In the genomic region with DNA sequence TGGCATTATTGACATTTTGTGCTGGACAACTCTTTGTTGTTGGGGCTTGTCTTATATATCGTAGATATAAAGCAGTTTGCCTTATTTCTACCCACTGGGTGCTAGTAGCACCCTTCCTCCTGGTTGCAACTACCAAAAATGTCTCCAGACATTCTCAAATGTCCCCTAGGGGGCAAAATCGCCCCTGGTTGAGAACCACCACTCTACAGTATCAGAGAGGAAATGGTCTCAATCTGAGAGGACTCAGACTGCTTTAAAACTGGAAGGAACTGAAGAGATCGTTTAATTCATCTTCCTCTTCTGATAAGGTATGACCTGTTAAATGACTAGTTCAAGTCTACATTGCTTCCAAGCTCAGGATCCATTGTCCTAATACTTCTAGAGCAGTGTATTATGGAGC, we compare ENCODE assay signal across 8 cellular contexts.
DNase-seq lines count a peak whose midpoint lies in the region; ATAC-seq and TF ChIP-seq lines count a peak whose summit lies in the region.
"Had no signal": no experiment of that assay in that cellular context is flagged by ENCODE, and none has a peak within 500 bp of the region (broad histone marks: within the 10 kb centered on the region; RNA-seq: fewer than 3 reads in every experiment).

No MANE protein-coding gene starts in this region.

- no peak overlapping the region for H2AFZ ChIP-seq in MM.1S (ENCODE audit: low read length)

- ATAC-seq in GM21447 (IDR thresholded peaks at IDR 0.05; ENCODE audit: unreplicated experiment) = no peak

- H3K27ac ChIP-seq in MM.1S (ENCODE audit: low read length) = no peak overlapping the region
- no peak overlapping the region for H3K27ac ChIP-seq in brain microvascular endothelial cell

- H3K27me3 ChIP-seq in MM.1S (replicated peaks; ENCODE audit: insufficient read depth, low read length) (no peaks in the 10 kb centered on the region), brain microvascular endothelial cell (replicated peaks) (no peaks in the 10 kb centered on the region)

- H3K9me2 ChIP-seq in MM.1S (replicated peaks; ENCODE audit: insufficient read depth, low read length) = no peaks in the 10 kb centered on the region

- H3K36me3 ChIP-seq in MM.1S (replicated peaks; ENCODE audit: insufficient read depth, low read length) (no peaks in the 10 kb centered on the region), brain microvascular endothelial cell (replicated peaks) (no peaks in the 10 kb centered on the region)
- H3K36me3 ChIP-seq: HAP-1 had no signal

- no peaks in the 10 kb centered on the region for H4K20me1 ChIP-seq in MM.1S (ENCODE audit: insufficient read depth, low read length)

- DNase-seq in COLO668 (lab: John Stamatoyannopoulos, UW; ENCODE audit: unreplicated experiment) (peak; percentile 2), MM.1S (no peak), brain microvascular endothelial cell (no peak), AML-193 (lab: John Stamatoyannopoulos, UW) (no peak), SKM-1 treated with dmso at 0.1 percent for 144 hours (lab: John Stamatoyannopoulos, UW; ENCODE audit: unreplicated experiment) (no peak)

- H3K9me3 ChIP-seq in MM.1S (replicated peaks; ENCODE audit: insufficient read depth, low read length) = no peaks in the 10 kb centered on the region
- H3K9me3 ChIP-seq: HAP-1 had no signal

- no peaks in the 10 kb centered on the region for H3F3A ChIP-seq in MM.1S (ENCODE audit: insufficient read depth, low read length)

- no peak overlapping the region for H3K4me3 ChIP-seq in MM.1S (ENCODE audit: low read length)
- no peak overlapping the region for H3K4me3 ChIP-seq in brain microvascular endothelial cell (ENCODE audit: low read depth, low read length)
- H3K4me3 ChIP-seq: HAP-1 had no signal

- in situ Hi-C loops in brain microvascular endothelial cell (cut with HindIII; ENCODE audit: low pct_ligation_motif_present, low sequenced_read_pairs) = no loop called here

- H3K4me2 ChIP-seq in MM.1S (ENCODE audit: low read depth, low read length) = no peak overlapping the region

- no peaks in the 10 kb centered on the region for H3K4me1 ChIP-seq in MM.1S (ENCODE audit: low read length)

- H3K79me2 ChIP-seq in MM.1S (ENCODE audit: low read length) = no peaks in the 10 kb centered on the region

- no peak overlapping the region for H3K9ac ChIP-seq in MM.1S (ENCODE audit: low read length)

- TF ChIP-seq CTCF in GM12874 (IDR thresholded peaks at IDR 0.05; ENCODE audit: insufficient read depth, low read depth, low read length) (0 out of 2 replicates have a peak, but pooled peaks have one; percentile 18), MM.1S (IDR thresholded peaks at IDR 0.05; ENCODE audit: low read length) (peak; percentile 19), brain microvascular endothelial cell (IDR thresholded peaks at IDR 0.05; ENCODE audit: low read depth, low read length, missing control alignments) (peak; percentile 25)
